ENCODE assay signal across 1 cellular context in the genomic region with DNA sequence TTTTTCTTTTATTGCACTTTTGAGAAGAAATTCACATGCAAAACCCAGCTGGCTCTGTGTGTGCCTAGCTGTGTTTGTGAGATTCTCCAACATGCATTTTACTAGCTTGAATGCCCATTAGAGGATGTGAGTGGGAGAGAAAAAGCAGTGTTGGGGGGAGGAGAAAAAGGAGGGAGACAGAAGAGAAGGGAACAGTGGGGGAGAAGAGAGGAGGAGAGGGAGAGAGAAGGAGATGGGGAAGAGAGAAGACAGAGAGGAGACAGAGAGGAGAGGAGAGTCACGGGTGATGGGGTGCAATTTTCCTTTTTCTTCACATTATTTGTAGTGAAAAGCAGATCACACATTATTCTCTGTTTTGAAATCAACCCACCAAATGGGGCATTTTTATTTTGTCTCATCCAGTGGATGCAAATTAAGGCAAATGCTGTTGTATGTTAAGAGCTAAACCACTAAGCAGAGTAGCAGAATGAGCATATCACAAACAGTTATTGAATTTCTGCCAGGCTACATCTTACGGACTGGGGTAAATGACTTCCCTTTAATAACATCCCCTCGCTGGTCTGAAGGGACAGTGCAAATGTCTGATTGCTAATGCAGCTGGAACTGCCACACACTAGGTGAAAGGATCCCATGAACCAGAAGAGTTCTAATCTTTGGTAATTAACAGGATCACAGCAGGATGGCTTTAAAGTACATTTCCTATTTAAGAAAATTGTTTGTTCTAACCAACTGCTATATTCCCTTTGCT.
TF ChIP-seq lines count a peak whose summit lies in the region.

No MANE protein-coding gene starts in this region.

TF ChIP-seq in GM12878, 131 proteins besides CTCF, POLR2A, EP300 and RAD21 (continued from another document):
- TF ChIP-seq, protein P1, sequence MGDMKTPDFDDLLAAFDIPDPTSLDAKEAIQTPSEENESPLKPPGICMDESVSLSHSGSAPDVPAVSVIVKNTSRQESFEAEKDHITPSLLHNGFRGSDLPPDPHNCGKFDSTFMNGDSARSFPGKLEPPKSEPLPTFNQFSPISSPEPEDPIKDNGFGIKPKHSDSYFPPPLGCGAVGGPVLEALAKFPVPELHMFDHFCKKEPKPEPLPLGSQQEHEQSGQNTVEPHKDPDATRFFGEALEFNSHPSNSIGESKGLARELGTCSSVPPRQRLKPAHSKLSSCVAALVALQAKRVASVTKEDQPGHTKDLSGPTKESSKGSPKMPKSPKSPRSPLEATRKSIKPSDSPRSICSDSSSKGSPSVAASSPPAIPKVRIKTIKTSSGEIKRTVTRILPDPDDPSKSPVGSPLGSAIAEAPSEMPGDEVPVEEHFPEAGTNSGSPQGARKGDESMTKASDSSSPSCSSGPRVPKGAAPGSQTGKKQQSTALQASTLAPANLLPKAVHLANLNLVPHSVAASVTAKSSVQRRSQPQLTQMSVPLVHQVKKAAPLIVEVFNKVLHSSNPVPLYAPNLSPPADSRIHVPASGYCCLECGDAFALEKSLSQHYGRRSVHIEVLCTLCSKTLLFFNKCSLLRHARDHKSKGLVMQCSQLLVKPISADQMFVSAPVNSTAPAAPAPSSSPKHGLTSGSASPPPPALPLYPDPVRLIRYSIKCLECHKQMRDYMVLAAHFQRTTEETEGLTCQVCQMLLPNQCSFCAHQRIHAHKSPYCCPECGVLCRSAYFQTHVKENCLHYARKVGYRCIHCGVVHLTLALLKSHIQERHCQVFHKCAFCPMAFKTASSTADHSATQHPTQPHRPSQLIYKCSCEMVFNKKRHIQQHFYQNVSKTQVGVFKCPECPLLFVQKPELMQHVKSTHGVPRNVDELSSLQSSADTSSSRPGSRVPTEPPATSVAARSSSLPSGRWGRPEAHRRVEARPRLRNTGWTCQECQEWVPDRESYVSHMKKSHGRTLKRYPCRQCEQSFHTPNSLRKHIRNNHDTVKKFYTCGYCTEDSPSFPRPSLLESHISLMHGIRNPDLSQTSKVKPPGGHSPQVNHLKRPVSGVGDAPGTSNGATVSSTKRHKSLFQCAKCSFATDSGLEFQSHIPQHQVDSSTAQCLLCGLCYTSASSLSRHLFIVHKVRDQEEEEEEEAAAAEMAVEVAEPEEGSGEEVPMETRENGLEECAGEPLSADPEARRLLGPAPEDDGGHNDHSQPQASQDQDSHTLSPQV (IDR thresholded peaks at IDR 0.05) = no peak
- TF ChIP-seq TBL1XR1 (IDR thresholded peaks at IDR 0.05; ENCODE audit: low read depth, low read length) = no peak
- TF ChIP-seq, protein P2, sequence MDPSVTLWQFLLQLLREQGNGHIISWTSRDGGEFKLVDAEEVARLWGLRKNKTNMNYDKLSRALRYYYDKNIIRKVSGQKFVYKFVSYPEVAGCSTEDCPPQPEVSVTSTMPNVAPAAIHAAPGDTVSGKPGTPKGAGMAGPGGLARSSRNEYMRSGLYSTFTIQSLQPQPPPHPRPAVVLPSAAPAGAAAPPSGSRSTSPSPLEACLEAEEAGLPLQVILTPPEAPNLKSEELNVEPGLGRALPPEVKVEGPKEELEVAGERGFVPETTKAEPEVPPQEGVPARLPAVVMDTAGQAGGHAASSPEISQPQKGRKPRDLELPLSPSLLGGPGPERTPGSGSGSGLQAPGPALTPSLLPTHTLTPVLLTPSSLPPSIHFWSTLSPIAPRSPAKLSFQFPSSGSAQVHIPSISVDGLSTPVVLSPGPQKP (IDR thresholded peaks at IDR 0.05; ENCODE audit: low read depth, low read length) = no peak
- no peak for TF ChIP-seq ZNF24 (IDR thresholded peaks at IDR 0.05)
- TF ChIP-seq IKZF1 (conservative IDR thresholded peaks at IDR 0.05) = no peak
- TF ChIP-seq PAX8 (IDR thresholded peaks at IDR 0.05) = no peak
- TF ChIP-seq SIN3A (IDR thresholded peaks at IDR 0.05; ENCODE audit: low read depth, low read length) = no peak
